In the genomic region with DNA sequence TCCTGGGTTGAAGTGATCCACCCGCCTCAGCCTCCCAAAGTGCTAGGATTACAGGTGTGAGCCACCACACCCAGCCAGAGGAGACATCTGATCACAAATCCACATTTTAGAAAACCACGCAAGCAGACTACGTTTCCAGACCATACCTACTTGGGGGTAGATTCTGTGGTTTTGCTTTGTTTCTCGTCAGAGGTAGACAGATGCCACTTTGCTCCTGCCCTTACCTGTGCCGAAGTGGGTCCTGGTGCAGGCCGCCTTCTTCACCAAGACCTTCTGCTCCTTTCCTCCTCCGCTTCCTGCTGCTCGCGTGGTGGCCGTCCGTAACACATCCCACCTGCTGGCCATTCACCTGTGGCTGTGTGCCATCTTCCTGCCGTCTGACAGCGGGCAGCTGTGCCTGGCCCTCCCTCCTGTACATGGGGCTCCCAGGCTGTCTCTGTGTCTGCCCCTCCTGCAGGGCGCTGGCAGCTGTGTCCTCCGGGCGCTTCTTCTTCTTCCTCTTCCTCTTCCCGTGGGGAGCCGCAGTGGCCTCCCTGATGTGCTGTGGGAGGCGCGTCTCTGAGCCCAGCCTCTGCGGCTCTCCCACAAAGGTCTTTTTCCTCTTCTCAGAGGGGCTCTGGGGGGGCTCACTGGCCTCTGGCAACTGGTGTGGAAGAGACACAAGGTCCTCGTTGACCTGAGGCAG, we compare ENCODE assay signal across 12 cellular contexts. TPM values are rescaled to one million over a fixed set of nuclear protein-coding genes. Genes with fewer than 3 reads are reported as not detected.
A peak's percentile ranks its signal among the peaks of the same experiment; 100 is the strongest.
DNase-seq lines count a peak whose midpoint lies in the region; ATAC-seq, FAIRE-seq and TF ChIP-seq lines count a peak whose summit lies in the region.
"Had no signal": no experiment of that assay in that cellular context is flagged by ENCODE, and none has a peak within 500 bp of the region (broad histone marks: within the 10 kb centered on the region; RNA-seq: fewer than 3 reads in every experiment).

No MANE protein-coding gene starts in this region.

- peaks cover 36% of the 10 kb centered on the region for H3K4me1 ChIP-seq in CD4-positive, CD25-positive, alpha-beta regulatory T cell (ENCODE audit: control insufficient read depth, insufficient read depth, low read length, poor library complexity, severe bottlenecking)
- peaks cover 26 to 48% of the 10 kb centered on the region in 2 donors for H3K4me1 ChIP-seq in naive thymus-derived CD4-positive, alpha-beta T cell (ENCODE audit: control insufficient read depth in 2 of 2, insufficient read depth in 2 of 2, low read length in 2 of 2)

- no peak for ATAC-seq in CD4-positive, CD25-positive, alpha-beta regulatory T cell (ENCODE audit: low read depth in 2 of 2)
- peak; percentile 28 for ATAC-seq in activated naive CD8-positive, alpha-beta T cell treated with anti-CD3 and anti-CD28 coated beads, Interleukin-2, amount 10 ng/mL, durations not matched to agents 7 days and 5 days (ENCODE audit: low read depth)
- ATAC-seq in naive thymus-derived CD4-positive, alpha-beta T cell, result peak; percentile 31
- ATAC-seq in GM21619 (IDR thresholded peaks at IDR 0.05; ENCODE audit: unreplicated experiment) (no peak), HG03565 (IDR thresholded peaks at IDR 0.05; ENCODE audit: unreplicated experiment) (no peak)

- peak overlapping the region; percentile 52 to 83 (median 76) for H3K4me3 Mint-ChIP-seq in CD4-positive, CD25-positive, alpha-beta regulatory T cell
- peak overlapping the region; percentile 84 for H3K4me3 Mint-ChIP-seq in activated naive CD8-positive, alpha-beta T cell treated with anti-CD3 and anti-CD28 coated beads, Interleukin-2, amount 10 ng/mL, durations not matched to agents 7 days and 5 days
- peak overlapping the region; percentile 57 to 81 (median 77) for H3K4me3 Mint-ChIP-seq in naive thymus-derived CD4-positive, alpha-beta T cell
- H3K4me3 Mint-ChIP-seq: activated B cell treated with CpG ODN at 0.5 μM for 24 hours had no signal

- no peaks in the 10 kb centered on the region for H3K27me3 ChIP-seq in CD4-positive, CD25-positive, alpha-beta regulatory T cell (ENCODE audit: control insufficient read depth, insufficient read depth, low read length)
- H3K27me3 ChIP-seq in naive thymus-derived CD4-positive, alpha-beta T cell (ENCODE audit: control insufficient read depth in 2 of 2, insufficient read depth in 2 of 2, low read length in 2 of 2), result no peaks in the 10 kb centered on the region

- DNase-seq in CD4-positive, CD25-positive, alpha-beta regulatory T cell, result no peak
- peak; percentile 5 for DNase-seq in GF-D8 (lab: John Stamatoyannopoulos, UW)
- no peak for DNase-seq in activated naive CD8-positive, alpha-beta T cell treated with anti-CD3 and anti-CD28 coated beads, Interleukin-2, amount 10 ng/mL, durations not matched to agents 7 days and 5 days
- DNase-seq in naive thymus-derived CD4-positive, alpha-beta T cell, result peak in 6 of 9 donors; percentile 42 to 57 (median 48)
- DNase-seq in NCI-H2107 (lab: John Stamatoyannopoulos, UW), result no peak
- DNase-seq in GM12892 (ENCODE audit: insufficient read length), result no peak
- DNase-seq: activated B cell treated with CpG ODN at 0.5 μM for 24 hours, glutamatergic neuron, right cardiac atrium had no signal

- peaks cover 11 to 68% (median 29%) of the 10 kb centered on the region in 4 donors for H3K4me1 Mint-ChIP-seq in CD4-positive, CD25-positive, alpha-beta regulatory T cell
- peaks cover 29% of the 10 kb centered on the region for H3K4me1 Mint-ChIP-seq in activated naive CD8-positive, alpha-beta T cell treated with anti-CD3 and anti-CD28 coated beads, Interleukin-2, amount 10 ng/mL, durations not matched to agents 7 days and 5 days
- peaks cover 40 to 69% (median 65%) of the 10 kb centered on the region in 7 donors for H3K4me1 Mint-ChIP-seq in naive thymus-derived CD4-positive, alpha-beta T cell

- no peak for FAIRE-seq in GM12892 (lab: Jason Lieb, UNC)
- FAIRE-seq: endothelial cell of umbilical vein had no signal

- no peak for TF ChIP-seq POLR2A in GM12892 (IDR thresholded peaks at IDR 0.05; ENCODE audit: low read depth, low read length)

- H3K9me3 Mint-ChIP-seq in CD4-positive, CD25-positive, alpha-beta regulatory T cell, result no peaks in the 10 kb centered on the region
- H3K9me3 Mint-ChIP-seq in activated naive CD8-positive, alpha-beta T cell treated with anti-CD3 and anti-CD28 coated beads, Interleukin-2, amount 10 ng/mL, durations not matched to agents 7 days and 5 days, result no peaks in the 10 kb centered on the region
- no peaks in the 10 kb centered on the region for H3K9me3 Mint-ChIP-seq in naive thymus-derived CD4-positive, alpha-beta T cell
- H3K9me3 Mint-ChIP-seq: activated B cell treated with CpG ODN at 0.5 μM for 24 hours had no signal

- H3K9me3 ChIP-seq in CD4-positive, CD25-positive, alpha-beta regulatory T cell (ENCODE audit: control insufficient read depth in 2 of 2, low read length in 2 of 2), result no peaks in the 10 kb centered on the region
- H3K9me3 ChIP-seq in naive thymus-derived CD4-positive, alpha-beta T cell (ENCODE audit: control insufficient read depth in 2 of 3, low read length in 3 of 3), result no peaks in the 10 kb centered on the region

- intact Hi-C loops in naive thymus-derived CD4-positive, alpha-beta T cell (cut with micrococcal nuclease), result no loop called here

- no peak overlapping the region for H3K27ac ChIP-seq in CD4-positive, CD25-positive, alpha-beta regulatory T cell (ENCODE audit: insufficient read depth, low read length, poor library complexity, severe bottlenecking)
- peak overlapping the region; percentile 38 for H3K27ac ChIP-seq in naive thymus-derived CD4-positive, alpha-beta T cell (ENCODE audit: low read depth, low read length)

- peaks cover 74% of the 10 kb centered on the region for H3K36me3 ChIP-seq in CD4-positive, CD25-positive, alpha-beta regulatory T cell (ENCODE audit: control insufficient read depth, insufficient read depth, low read length)
- peaks cover 6 to 84% (median 32%) of the 10 kb centered on the region in 3 experiments for H3K36me3 ChIP-seq in naive thymus-derived CD4-positive, alpha-beta T cell (ENCODE audit: control insufficient read depth in 2 of 3, insufficient read depth in 3 of 3, low read length in 3 of 3)

- peaks cover 41% of the 10 kb centered on the region for H3K36me3 Mint-ChIP-seq in CD4-positive, CD25-positive, alpha-beta regulatory T cell
- H3K36me3 Mint-ChIP-seq in activated naive CD8-positive, alpha-beta T cell treated with anti-CD3 and anti-CD28 coated beads, Interleukin-2, amount 10 ng/mL, durations not matched to agents 7 days and 5 days, result peaks cover 34% of the 10 kb centered on the region
- peaks cover 7 to 56% (median 35%) of the 10 kb centered on the region in 5 donors for H3K36me3 Mint-ChIP-seq in naive thymus-derived CD4-positive, alpha-beta T cell

- POLR2A ChIA-PET in activated naive CD8-positive, alpha-beta T cell treated with anti-CD3 and anti-CD28 coated beads, Interleukin-2, amount 10 ng/mL, durations not matched to agents 7 days and 5 days (lab: Charles Lee), result interaction anchor here (0.6 to 1.5 kb wide), 5 partner anchors 13 to 38 kb away, joined by 3 read pairs; no protein-coding TSS in a partner anchor
- POLR2A ChIA-PET in naive thymus-derived CD4-positive, alpha-beta T cell (lab: Charles Lee), result interaction anchor here (0.7 to 3.5 kb wide), 7 partner anchors 9 to 440 kb away, joined by 3 to 10 read pairs (median 4); no protein-coding TSS in a partner anchor

- H3K4me3 ChIP-seq in CD4-positive, CD25-positive, alpha-beta regulatory T cell (ENCODE audit: low read depth, low read length), result no peak overlapping the region
- H3K4me3 ChIP-seq in naive thymus-derived CD4-positive, alpha-beta T cell (ENCODE audit: low read length), result peak overlapping the region; percentile 24

- CTCF ChIA-PET in naive thymus-derived CD4-positive, alpha-beta T cell (lab: Charles Lee), result interaction anchor here (0.6 kb wide), 1 partner anchor 21 kb away, joined by 3 read pairs; no protein-coding TSS in a partner anchor

- H3K27ac Mint-ChIP-seq in CD4-positive, CD25-positive, alpha-beta regulatory T cell, result peak overlapping the region in 2 of 3 donors; percentile 92
- H3K27ac Mint-ChIP-seq in activated naive CD8-positive, alpha-beta T cell treated with anti-CD3 and anti-CD28 coated beads, Interleukin-2, amount 10 ng/mL, durations not matched to agents 7 days and 5 days, result peak overlapping the region; percentile 86
- H3K27ac Mint-ChIP-seq in naive thymus-derived CD4-positive, alpha-beta T cell, result peak overlapping the region; percentile 60 to 97 (median 91)
- H3K27ac Mint-ChIP-seq: activated B cell treated with CpG ODN at 0.5 μM for 24 hours had no signal

- no peaks in the 10 kb centered on the region for H3K27me3 Mint-ChIP-seq in CD4-positive, CD25-positive, alpha-beta regulatory T cell
- no peaks in the 10 kb centered on the region for H3K27me3 Mint-ChIP-seq in activated naive CD8-positive, alpha-beta T cell treated with anti-CD3 and anti-CD28 coated beads, Interleukin-2, amount 10 ng/mL, durations not matched to agents 7 days and 5 days
- H3K27me3 Mint-ChIP-seq in naive thymus-derived CD4-positive, alpha-beta T cell, result no peaks in the 10 kb centered on the region
- H3K27me3 Mint-ChIP-seq: activated B cell treated with CpG ODN at 0.5 μM for 24 hours had no signal

RNA-seq across cellular contexts. Expression of gene CYTH1, which starts 21.2 kb away (rescaled TPM):
- 487 TPM for total RNA-seq in CD4-positive, CD25-positive, alpha-beta regulatory T cell
- polyA plus RNA-seq in CD4-positive, CD25-positive, alpha-beta regulatory T cell, result 100 to 1,000 TPM; 202 to 214 (median 206) TPM
- total RNA-seq in activated naive CD8-positive, alpha-beta T cell treated with anti-CD3 and anti-CD28 coated beads, Interleukin-2, amount 10 ng/mL, durations not matched to agents 7 days and 5 days, result 100 to 1,000 TPM; 180 to 200 TPM
- 100 to 1,000 TPM; 297 to 452 (median 420) TPM for total RNA-seq in naive thymus-derived CD4-positive, alpha-beta T cell
- polyA plus RNA-seq in naive thymus-derived CD4-positive, alpha-beta T cell, result 100 to 1,000 TPM; 314 to 395 TPM
- 182 TPM for polyA plus RNA-seq in GM12892 (2012; ENCODE audit: missing spikeins)

RNA-seq across cellular contexts. Expression of gene USP36, which starts 37.3 kb away (rescaled TPM):
- 407 TPM for total RNA-seq in CD4-positive, CD25-positive, alpha-beta regulatory T cell
- polyA plus RNA-seq in CD4-positive, CD25-positive, alpha-beta regulatory T cell, result 10 to 100 TPM; 19.6 to 22.2 (median 21.2) TPM
- total RNA-seq in activated naive CD8-positive, alpha-beta T cell treated with anti-CD3 and anti-CD28 coated beads, Interleukin-2, amount 10 ng/mL, durations not matched to agents 7 days and 5 days, result 10 to 100 TPM; 87.8 to 94.3 TPM
- total RNA-seq in naive thymus-derived CD4-positive, alpha-beta T cell, result 100 to 1,000 TPM; 107 to 414 (median 154) TPM
- polyA plus RNA-seq in naive thymus-derived CD4-positive, alpha-beta T cell, result 10 to 100 TPM; 37.4 to 46.9 TPM
- 38.1 TPM for polyA plus RNA-seq in GM12892 (2012; ENCODE audit: missing spikeins)

Comparison
In these comparisons a context has a peak if more than half of its experiments do, and no peak if none do; other contexts are left out.
1. ATAC-seq: peak in activated naive CD8-positive, alpha-beta T cell treated with anti-CD3 and anti-CD28 coated beads, Interleukin-2, amount 10 ng/mL, durations not matched to agents 7 days and 5 days (single experiment) and naive thymus-derived CD4-positive, alpha-beta T cell (single experiment); none in CD4-positive, CD25-positive, alpha-beta regulatory T cell (0 of 2), GM21619 (single experiment) and HG03565 (single experiment).
2. DNase-seq: peak in GF-D8 (single experiment) and naive thymus-derived CD4-positive, alpha-beta T cell (6 of 9); none in CD4-positive, CD25-positive, alpha-beta regulatory T cell (0 of 3), activated naive CD8-positive, alpha-beta T cell treated with anti-CD3 and anti-CD28 coated beads, Interleukin-2, amount 10 ng/mL, durations not matched to agents 7 days and 5 days (single experiment), NCI-H2107 (single experiment) and GM12892 (single experiment).
3. Peak in every context shown above with its lines, with median percentiles within 50 percentile points of each other: H3K27ac Mint-ChIP-seq and H3K4me3 Mint-ChIP-seq.